ENCODE assay signal across 8 cellular contexts in genomic region chrX:68822641-68823410, GRCh38. TPM values are rescaled to one million over a fixed set of nuclear protein-coding genes. Genes with fewer than 3 reads are reported as not detected.
DNase-seq lines count a peak whose midpoint lies in the region; ATAC-seq and TF ChIP-seq lines count a peak whose summit lies in the region.

No MANE protein-coding gene starts in this region.

- no peaks in the 10 kb centered on the region for H3K36me3 Mint-ChIP-seq in activated T-cell treated with anti-CD3 and anti-CD28 coated beads, Interleukin-2, amount 50 U/mL, for 4 hours (ENCODE audit: insufficient read depth)
- H3K36me3 Mint-ChIP-seq in osteocyte (ENCODE audit: unreplicated experiment): no peaks in the 10 kb centered on the region
- no peaks in the 10 kb centered on the region for H3K36me3 Mint-ChIP-seq in activated T-helper 1 cell treated with anti-CD3 and anti-CD28 coated beads, Interleukin-12 subunit alpha, Interleukin-12 subunit beta, Interleukin-2, Interleukin-4 antibody, amounts not matched to agents 30 ng/mL and 10 ng/mL and 1 ng/mL, durations not matched to agents 14 hours and 24 hours and 36 hours (ENCODE audit: low read depth)

- H3K27ac Mint-ChIP-seq in osteocyte (ENCODE audit: unreplicated experiment): no peak overlapping the region
- H3K27ac Mint-ChIP-seq in activated T-helper 1 cell treated with anti-CD3 and anti-CD28 coated beads, Interleukin-12 subunit alpha, Interleukin-12 subunit beta, Interleukin-2, Interleukin-4 antibody, amounts not matched to agents 30 ng/mL and 10 ng/mL and 1 ng/mL, durations not matched to agents 14 hours and 24 hours and 36 hours: no peak overlapping the region

- peak; percentile 68 for TF ChIP-seq CTCF in osteocyte (IDR thresholded peaks at IDR 0.05)

- ATAC-seq in activated T-cell treated with anti-CD3 and anti-CD28 coated beads, Interleukin-2, amount 50 U/mL, for 4 hours: peak; percentile 64 to 67
- peak; percentile 73 for ATAC-seq in HG03378 (IDR thresholded peaks at IDR 0.05; ENCODE audit: unreplicated experiment)
- no peak for ATAC-seq in HG02588 (IDR thresholded peaks at IDR 0.05; ENCODE audit: unreplicated experiment)

- intact Hi-C loops in activated T-helper 1 cell treated with anti-CD3 and anti-CD28 coated beads, Interleukin-12 subunit alpha, Interleukin-12 subunit beta, Interleukin-2, Interleukin-4 antibody, amounts not matched to agents 30 ng/mL and 10 ng/mL and 1 ng/mL, durations not matched to agents 14 hours and 24 hours and 36 hours (cut with micrococcal nuclease): loop anchor here (1.0 kb wide), 1 partner anchor 399 kb away; no protein-coding TSS in a partner anchor

- H3K9me3 Mint-ChIP-seq in activated T-cell treated with anti-CD3 and anti-CD28 coated beads, Interleukin-2, amount 50 U/mL, for 4 hours: no peaks in the 10 kb centered on the region
- no peaks in the 10 kb centered on the region for H3K9me3 Mint-ChIP-seq in osteocyte (ENCODE audit: unreplicated experiment)
- no peaks in the 10 kb centered on the region for H3K9me3 Mint-ChIP-seq in activated T-helper 1 cell treated with anti-CD3 and anti-CD28 coated beads, Interleukin-12 subunit alpha, Interleukin-12 subunit beta, Interleukin-2, Interleukin-4 antibody, amounts not matched to agents 30 ng/mL and 10 ng/mL and 1 ng/mL, durations not matched to agents 14 hours and 24 hours and 36 hours

- peaks cover 1% of the 10 kb centered on the region for H3K27me3 Mint-ChIP-seq in activated T-cell treated with anti-CD3 and anti-CD28 coated beads, Interleukin-2, amount 50 U/mL, for 4 hours (ENCODE audit: low read depth)
- no peaks in the 10 kb centered on the region for H3K27me3 Mint-ChIP-seq in osteocyte (ENCODE audit: unreplicated experiment)
- peaks cover 2% of the 10 kb centered on the region for H3K27me3 Mint-ChIP-seq in activated T-helper 1 cell treated with anti-CD3 and anti-CD28 coated beads, Interleukin-12 subunit alpha, Interleukin-12 subunit beta, Interleukin-2, Interleukin-4 antibody, amounts not matched to agents 30 ng/mL and 10 ng/mL and 1 ng/mL, durations not matched to agents 14 hours and 24 hours and 36 hours (ENCODE audit: insufficient read depth)

- H3K4me1 Mint-ChIP-seq in activated T-cell treated with anti-CD3 and anti-CD28 coated beads, Interleukin-2, amount 50 U/mL, for 4 hours (ENCODE audit: low read depth): peaks cover 2% of the 10 kb centered on the region
- no peaks in the 10 kb centered on the region for H3K4me1 Mint-ChIP-seq in osteocyte (ENCODE audit: unreplicated experiment)
- peaks cover 8% of the 10 kb centered on the region for H3K4me1 Mint-ChIP-seq in activated T-helper 1 cell treated with anti-CD3 and anti-CD28 coated beads, Interleukin-12 subunit alpha, Interleukin-12 subunit beta, Interleukin-2, Interleukin-4 antibody, amounts not matched to agents 30 ng/mL and 10 ng/mL and 1 ng/mL, durations not matched to agents 14 hours and 24 hours and 36 hours (ENCODE audit: low read depth)

- no peak for DNase-seq in activated T-cell treated with anti-CD3 and anti-CD28 coated beads, Interleukin-2, amount 50 U/mL, for 4 hours
- DNase-seq in activated T-cell treated with anti-CD3 and anti-CD28 coated beads for 4 hours (no peak), SK-N-DZ (ENCODE audit: low spot score) (peak; percentile 44), fibroblast of peridontal ligament (ENCODE audit: extremely low read depth) (peak; percentile 58), osteocyte (ENCODE audit: extremely low spot score, unreplicated experiment) (peak; percentile 80)
- DNase-seq in activated T-helper 1 cell treated with anti-CD3 and anti-CD28 coated beads, Interleukin-12 subunit alpha, Interleukin-12 subunit beta, Interleukin-2, Interleukin-4 antibody, amounts not matched to agents 30 ng/mL and 10 ng/mL and 1 ng/mL, durations not matched to agents 14 hours and 24 hours and 36 hours (ENCODE audit: low spot score): no peak

- H3K4me3 Mint-ChIP-seq in activated T-cell treated with anti-CD3 and anti-CD28 coated beads, Interleukin-2, amount 50 U/mL, for 4 hours: no peak overlapping the region
- H3K4me3 Mint-ChIP-seq in osteocyte (ENCODE audit: unreplicated experiment): no peak overlapping the region
- no peak overlapping the region for H3K4me3 Mint-ChIP-seq in activated T-helper 1 cell treated with anti-CD3 and anti-CD28 coated beads, Interleukin-12 subunit alpha, Interleukin-12 subunit beta, Interleukin-2, Interleukin-4 antibody, amounts not matched to agents 30 ng/mL and 10 ng/mL and 1 ng/mL, durations not matched to agents 14 hours and 24 hours and 36 hours

RNA-seq across cellular contexts. Expression of gene EFNB1, which starts 6.0 kb away (rescaled TPM):
- 10 to 100 TPM in 1 of 3 donors, 1 to 10 TPM in 2; 9.6 to 10.7 (median 9.9) TPM for total RNA-seq in activated T-cell treated with anti-CD3 and anti-CD28 coated beads, Interleukin-2, amount 50 U/mL, for 4 hours
- polyA plus RNA-seq in SK-N-DZ (2014; cell fraction: cytosol; rRNA removed): 6.1 and 7.3 TPM in 2 replicates
- 3.5 TPM in 2 replicates for polyA plus RNA-seq in SK-N-DZ (2014; cell fraction: nucleus; rRNA removed)
- total RNA-seq in osteocyte: 17.2 and 18.2 TPM in 2 replicates
- total RNA-seq in activated T-helper 1 cell treated with anti-CD3 and anti-CD28 coated beads, Interleukin-12 subunit alpha, Interleukin-12 subunit beta, Interleukin-2, Interleukin-4 antibody, amounts not matched to agents 30 ng/mL and 10 ng/mL and 1 ng/mL, durations not matched to agents 14 hours and 24 hours and 36 hours: 7.3 and 8.0 TPM in 2 replicates

Comparison
In these comparisons a context has a peak if more than half of its experiments do, and no peak if none do; other contexts are left out.
1. DNase-seq: peak in SK-N-DZ (single experiment), fibroblast of peridontal ligament (single experiment) and osteocyte (single experiment); none in activated T-cell treated with anti-CD3 and anti-CD28 coated beads, Interleukin-2, amount 50 U/mL, for 4 hours (single experiment), activated T-cell treated with anti-CD3 and anti-CD28 coated beads for 4 hours (single experiment) and activated T-helper 1 cell treated with anti-CD3 and anti-CD28 coated beads, Interleukin-12 subunit alpha, Interleukin-12 subunit beta, Interleukin-2, Interleukin-4 antibody, amounts not matched to agents 30 ng/mL and 10 ng/mL and 1 ng/mL, durations not matched to agents 14 hours and 24 hours and 36 hours (single experiment).